Comparison of ENCODE assay signal across 13 cellular contexts in the genomic region with DNA sequence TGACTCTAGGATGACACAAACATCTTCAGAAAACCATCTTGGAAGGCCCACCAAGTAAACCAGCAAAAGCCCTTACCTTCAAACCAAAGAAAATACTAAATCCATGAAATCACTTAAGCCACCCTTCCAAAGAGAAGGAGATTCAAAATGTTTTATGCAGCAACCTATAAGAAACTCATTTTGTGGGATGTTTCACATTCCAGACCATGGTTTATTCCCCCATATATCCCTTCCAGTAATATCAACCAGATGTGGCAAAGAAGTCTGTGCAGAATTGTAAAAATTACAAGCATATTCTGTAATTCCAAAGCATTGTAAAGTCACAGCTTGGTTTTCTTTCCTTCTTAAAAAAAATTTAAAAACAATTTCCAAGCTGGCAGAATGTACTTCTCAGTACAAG.
"Had no signal": no experiment of that assay in that cellular context is flagged by ENCODE, and none has a peak within 500 bp of the region (broad histone marks: within the 10 kb centered on the region; RNA-seq: fewer than 3 reads in every experiment).

No MANE protein-coding gene starts in this region.

- H3K4me3 ChIP-seq: lung, upper lobe of left lung had no signal

- H3K4me1 ChIP-seq: upper lobe of left lung had no signal

- H3K9me3 ChIP-seq: upper lobe of left lung had no signal

- DNase-seq: activated CD4-positive, alpha-beta T cell treated with anti-CD3 and anti-CD28 coated beads, Interleukin-2, amount 50 U/mL, for 48 hours; activated CD4-positive, CD25-positive, alpha-beta regulatory T cell treated with anti-CD3 and anti-CD28 coated beads, Interleukin-2, amount 50 U/mL, for 72 hours; activated CD8-positive, alpha-beta memory T cell treated with anti-CD3 and anti-CD28 coated beads, Interleukin-2, amount 10 ng/mL, durations not matched to agents 7 days and 5 days; activated effector memory CD4-positive, alpha-beta T cell treated with Interleukin-2 at 50 U/mL for 16 hours; activated T-cell treated with anti-CD3 and anti-CD28 coated beads, Interleukin-2, amount 50 U/mL, for 24 hours; effector CD4-positive, alpha-beta T cell; immature natural killer cell; naive B cell; retina; stimulated activated CD4-positive, alpha-beta T cell treated with anti-CD3 and anti-CD28 coated beads, Interleukin-15, amount 100 ng/mL, for 24 hours; stimulated activated CD4-positive, alpha-beta T cell treated with anti-CD3 and anti-CD28 coated beads, Interleukin-4, amount 100 ng/mL, for 24 hours; upper lobe of left lung had no signal

- H3K27me3 ChIP-seq: upper lobe of left lung had no signal

- H3K36me3 ChIP-seq: upper lobe of left lung had no signal

- ATAC-seq: activated CD8-positive, alpha-beta memory T cell treated with anti-CD3 and anti-CD28 coated beads, Interleukin-2, amount 10 ng/mL, durations not matched to agents 7 days and 5 days had no signal
